ENCODE assay signal across 1 cellular context in the genomic region with DNA sequence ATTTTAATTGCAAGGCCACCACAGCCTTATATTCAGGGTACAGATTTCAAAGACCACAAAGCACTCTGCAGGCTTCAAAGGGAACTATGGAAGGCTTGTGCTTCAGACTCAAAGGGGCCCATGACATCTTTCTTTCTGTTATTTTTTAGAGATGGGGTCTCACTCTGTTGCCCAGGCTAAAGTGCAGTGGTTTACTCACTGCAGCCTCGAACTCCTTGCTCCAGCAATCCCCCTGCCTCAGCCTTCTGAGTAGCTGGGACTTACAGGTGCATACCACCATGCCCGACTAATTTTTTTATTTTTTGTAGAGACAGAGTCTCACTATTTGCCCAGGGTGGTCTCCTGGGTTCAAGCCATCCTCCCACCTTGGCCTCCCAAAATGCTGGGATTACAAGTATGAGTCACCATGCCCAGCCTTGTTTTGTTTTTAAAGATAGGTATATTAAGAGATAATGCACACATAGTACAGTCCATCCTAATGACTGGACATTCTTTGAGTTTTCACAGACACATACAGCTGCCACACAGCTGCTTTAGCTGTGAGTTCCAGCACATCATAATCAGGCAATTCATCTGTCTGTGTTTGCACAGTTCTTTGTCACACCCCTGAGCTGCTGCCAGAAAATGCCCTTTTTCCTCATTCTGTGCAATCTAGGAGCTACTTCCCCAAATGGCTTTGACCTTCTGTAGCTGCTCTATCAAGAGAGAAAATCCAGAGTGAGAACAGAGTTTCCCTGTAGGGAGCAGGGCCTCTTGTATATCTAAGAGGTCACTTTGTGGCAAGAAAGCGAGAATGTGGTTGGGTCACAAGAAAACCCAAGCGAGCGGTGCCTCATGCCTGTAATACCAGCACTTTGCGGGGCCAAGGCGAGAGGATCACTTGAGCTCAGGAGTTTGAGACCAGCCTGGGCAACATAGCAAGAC.
A peak's percentile ranks its signal among the peaks of the same experiment; 100 is the strongest.
TF ChIP-seq lines count a peak whose summit lies in the region.

No MANE protein-coding gene starts in this region.

TF ChIP-seq in K562, 482 proteins besides CTCF, POLR2A, EP300 and RAD21 (continued from another document and continues in another):
- no peak for TF ChIP-seq ZBTB8A (IDR thresholded peaks at IDR 0.05; ENCODE audit: partially characterized antibody)
- TF ChIP-seq, protein P1, sequence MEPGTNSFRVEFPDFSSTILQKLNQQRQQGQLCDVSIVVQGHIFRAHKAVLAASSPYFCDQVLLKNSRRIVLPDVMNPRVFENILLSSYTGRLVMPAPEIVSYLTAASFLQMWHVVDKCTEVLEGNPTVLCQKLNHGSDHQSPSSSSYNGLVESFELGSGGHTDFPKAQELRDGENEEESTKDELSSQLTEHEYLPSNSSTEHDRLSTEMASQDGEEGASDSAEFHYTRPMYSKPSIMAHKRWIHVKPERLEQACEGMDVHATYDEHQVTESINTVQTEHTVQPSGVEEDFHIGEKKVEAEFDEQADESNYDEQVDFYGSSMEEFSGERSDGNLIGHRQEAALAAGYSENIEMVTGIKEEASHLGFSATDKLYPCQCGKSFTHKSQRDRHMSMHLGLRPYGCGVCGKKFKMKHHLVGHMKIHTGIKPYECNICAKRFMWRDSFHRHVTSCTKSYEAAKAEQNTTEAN (CRISPR knock-in tag; IDR thresholded peaks at IDR 0.05): peak; percentile 36; the same call in 1 of the 2 replicates
- TF ChIP-seq FOXA1 (IDR thresholded peaks at IDR 0.05; ENCODE audit: borderline replicate concordance): 0 out of 2 replicates have a peak, but pooled peaks have one; percentile 14
- TF ChIP-seq FOXM1 (IDR thresholded peaks at IDR 0.05; ENCODE audit: low read depth): 0 out of 2 replicates have a peak, but pooled peaks have one; percentile 19
- no peak for TF ChIP-seq FOXM1 (CRISPR knock-in tag; IDR thresholded peaks at IDR 0.05; ENCODE audit: low read depth)
- TF ChIP-seq RCOR1 (IDR thresholded peaks at IDR 0.05; ENCODE audit: borderline replicate concordance in 1 of 2, low read depth in 2 of 2, low read length in 2 of 2): peak; percentile 62 to 82; a peak in 3 of 4 replicates
- TF ChIP-seq, protein P2, sequence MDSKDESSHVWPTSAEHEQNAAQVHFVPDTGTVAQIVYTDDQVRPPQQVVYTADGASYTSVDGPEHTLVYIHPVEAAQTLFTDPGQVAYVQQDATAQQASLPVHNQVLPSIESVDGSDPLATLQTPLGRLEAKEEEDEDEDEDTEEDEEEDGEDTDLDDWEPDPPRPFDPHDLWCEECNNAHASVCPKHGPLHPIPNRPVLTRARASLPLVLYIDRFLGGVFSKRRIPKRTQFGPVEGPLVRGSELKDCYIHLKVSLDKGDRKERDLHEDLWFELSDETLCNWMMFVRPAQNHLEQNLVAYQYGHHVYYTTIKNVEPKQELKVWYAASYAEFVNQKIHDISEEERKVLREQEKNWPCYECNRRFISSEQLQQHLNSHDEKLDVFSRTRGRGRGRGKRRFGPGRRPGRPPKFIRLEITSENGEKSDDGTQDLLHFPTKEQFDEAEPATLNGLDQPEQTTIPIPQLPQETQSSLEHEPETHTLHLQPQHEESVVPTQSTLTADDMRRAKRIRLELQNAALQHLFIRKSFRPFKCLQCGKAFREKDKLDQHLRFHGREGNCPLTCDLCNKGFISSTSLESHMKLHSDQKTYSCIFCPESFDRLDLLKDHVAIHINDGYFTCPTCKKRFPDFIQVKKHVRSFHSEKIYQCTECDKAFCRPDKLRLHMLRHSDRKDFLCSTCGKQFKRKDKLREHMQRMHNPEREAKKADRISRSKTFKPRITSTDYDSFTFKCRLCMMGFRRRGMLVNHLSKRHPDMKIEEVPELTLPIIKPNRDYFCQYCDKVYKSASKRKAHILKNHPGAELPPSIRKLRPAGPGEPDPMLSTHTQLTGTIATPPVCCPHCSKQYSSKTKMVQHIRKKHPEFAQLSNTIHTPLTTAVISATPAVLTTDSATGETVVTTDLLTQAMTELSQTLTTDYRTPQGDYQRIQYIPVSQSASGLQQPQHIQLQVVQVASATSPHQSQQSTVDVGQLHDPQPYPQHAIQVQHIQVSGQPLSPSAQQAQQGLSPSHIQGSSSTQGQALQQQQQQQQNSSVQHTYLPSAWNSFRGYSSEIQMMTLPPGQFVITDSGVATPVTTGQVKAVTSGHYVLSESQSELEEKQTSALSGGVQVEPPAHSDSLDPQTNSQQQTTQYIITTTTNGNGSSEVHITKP (IDR thresholded peaks at IDR 0.05; ENCODE audit: partially characterized antibody): peak; percentile 80
- no peak for TF ChIP-seq KAT7 (CRISPR knock-in tag; IDR thresholded peaks at IDR 0.05; ENCODE audit: borderline replicate concordance)
- no peak for TF ChIP-seq ZNF143 (CRISPR knock-in tag; IDR thresholded peaks at IDR 0.05)
- no peak for TF ChIP-seq RFX5 (IDR thresholded peaks at IDR 0.05; ENCODE audit: low read depth, low read length)
- TF ChIP-seq LCOR (CRISPR knock-in tag; IDR thresholded peaks at IDR 0.05): peak; percentile 55; the same call in 1 of the 2 replicates
- no peak for TF ChIP-seq MLX (CRISPR knock-in tag; conservative IDR thresholded peaks at IDR 0.05)
- TF ChIP-seq ZKSCAN3 (CRISPR knock-in tag; IDR thresholded peaks at IDR 0.05): no peak
- peak; percentile 60; the same call in 1 of the 2 replicates for TF ChIP-seq JUND (IDR thresholded peaks at IDR 0.05; ENCODE audit: borderline replicate concordance, low read depth, low read length)
- peak; percentile 81; the same call in 2 of the 3 replicates for TF ChIP-seq JUND (tag; IDR thresholded peaks at IDR 0.05; ENCODE audit: borderline replicate concordance, low read depth, low read length)
- TF ChIP-seq, protein P3, sequence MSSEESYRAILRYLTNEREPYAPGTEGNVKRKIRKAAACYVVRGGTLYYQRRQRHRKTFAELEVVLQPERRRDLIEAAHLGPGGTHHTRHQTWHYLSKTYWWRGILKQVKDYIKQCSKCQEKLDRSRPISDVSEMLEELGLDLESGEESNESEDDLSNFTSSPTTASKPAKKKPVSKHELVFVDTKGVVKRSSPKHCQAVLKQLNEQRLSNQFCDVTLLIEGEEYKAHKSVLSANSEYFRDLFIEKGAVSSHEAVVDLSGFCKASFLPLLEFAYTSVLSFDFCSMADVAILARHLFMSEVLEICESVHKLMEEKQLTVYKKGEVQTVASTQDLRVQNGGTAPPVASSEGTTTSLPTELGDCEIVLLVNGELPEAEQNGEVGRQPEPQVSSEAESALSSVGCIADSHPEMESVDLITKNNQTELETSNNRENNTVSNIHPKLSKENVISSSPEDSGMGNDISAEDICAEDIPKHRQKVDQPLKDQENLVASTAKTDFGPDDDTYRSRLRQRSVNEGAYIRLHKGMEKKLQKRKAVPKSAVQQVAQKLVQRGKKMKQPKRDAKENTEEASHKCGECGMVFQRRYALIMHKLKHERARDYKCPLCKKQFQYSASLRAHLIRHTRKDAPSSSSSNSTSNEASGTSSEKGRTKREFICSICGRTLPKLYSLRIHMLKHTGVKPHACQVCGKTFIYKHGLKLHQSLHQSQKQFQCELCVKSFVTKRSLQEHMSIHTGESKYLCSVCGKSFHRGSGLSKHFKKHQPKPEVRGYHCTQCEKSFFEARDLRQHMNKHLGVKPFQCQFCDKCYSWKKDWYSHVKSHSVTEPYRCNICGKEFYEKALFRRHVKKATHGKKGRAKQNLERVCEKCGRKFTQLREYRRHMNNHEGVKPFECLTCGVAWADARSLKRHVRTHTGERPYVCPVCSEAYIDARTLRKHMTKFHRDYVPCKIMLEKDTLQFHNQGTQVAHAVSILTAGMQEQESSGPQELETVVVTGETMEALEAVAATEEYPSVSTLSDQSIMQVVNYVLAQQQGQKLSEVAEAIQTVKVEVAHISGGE (CRISPR knock-in tag; IDR thresholded peaks at IDR 0.05): peak in 1 of 3 experiments; percentile 77; a peak in 2 of 6 replicates
- TF ChIP-seq GTF2A2 (tag; IDR thresholded peaks at IDR 0.05): no peak
- peak; percentile 93 for TF ChIP-seq ZNF121 (CRISPR knock-in tag; conservative IDR thresholded peaks at IDR 0.05)
- TF ChIP-seq TEAD4 (IDR thresholded peaks at IDR 0.05; ENCODE audit: low read length): peak; percentile 63; the same call in 1 of the 2 replicates
- TF ChIP-seq TEAD4 (CRISPR knock-in tag; IDR thresholded peaks at IDR 0.05; ENCODE audit: borderline replicate concordance): no peak
- TF ChIP-seq, protein P4, sequence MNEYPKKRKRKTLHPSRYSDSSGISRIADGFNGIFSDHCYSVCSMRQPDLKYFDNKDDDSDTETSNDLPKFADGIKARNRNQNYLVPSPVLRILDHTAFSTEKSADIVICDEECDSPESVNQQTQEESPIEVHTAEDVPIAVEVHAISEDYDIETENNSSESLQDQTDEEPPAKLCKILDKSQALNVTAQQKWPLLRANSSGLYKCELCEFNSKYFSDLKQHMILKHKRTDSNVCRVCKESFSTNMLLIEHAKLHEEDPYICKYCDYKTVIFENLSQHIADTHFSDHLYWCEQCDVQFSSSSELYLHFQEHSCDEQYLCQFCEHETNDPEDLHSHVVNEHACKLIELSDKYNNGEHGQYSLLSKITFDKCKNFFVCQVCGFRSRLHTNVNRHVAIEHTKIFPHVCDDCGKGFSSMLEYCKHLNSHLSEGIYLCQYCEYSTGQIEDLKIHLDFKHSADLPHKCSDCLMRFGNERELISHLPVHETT (CRISPR knock-in tag; conservative IDR thresholded peaks at IDR 0.05 in 1 of 2, IDR thresholded peaks at IDR 0.05 in 1 of 2): 0 out of 4 replicates have a peak, but pooled peaks of 1 of the 2 experiments have one; percentile 21
- peak; percentile 63; the same call in 1 of the 2 replicates for TF ChIP-seq ATF7 (IDR thresholded peaks at IDR 0.05)
- TF ChIP-seq ZNF318 (IDR thresholded peaks at IDR 0.05; ENCODE audit: borderline replicate concordance in 1 of 2, low read depth in 1 of 2): peak in 1 of 2 experiments; percentile 43; a peak in 1 of 4 replicates
- TF ChIP-seq, protein P5, sequence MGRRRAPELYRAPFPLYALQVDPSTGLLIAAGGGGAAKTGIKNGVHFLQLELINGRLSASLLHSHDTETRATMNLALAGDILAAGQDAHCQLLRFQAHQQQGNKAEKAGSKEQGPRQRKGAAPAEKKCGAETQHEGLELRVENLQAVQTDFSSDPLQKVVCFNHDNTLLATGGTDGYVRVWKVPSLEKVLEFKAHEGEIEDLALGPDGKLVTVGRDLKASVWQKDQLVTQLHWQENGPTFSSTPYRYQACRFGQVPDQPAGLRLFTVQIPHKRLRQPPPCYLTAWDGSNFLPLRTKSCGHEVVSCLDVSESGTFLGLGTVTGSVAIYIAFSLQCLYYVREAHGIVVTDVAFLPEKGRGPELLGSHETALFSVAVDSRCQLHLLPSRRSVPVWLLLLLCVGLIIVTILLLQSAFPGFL (CRISPR knock-in tag; IDR thresholded peaks at IDR 0.05): no peak
- 0 out of 2 replicates have a peak, but pooled peaks have one; percentile 31 for TF ChIP-seq PYGO2 (tag; IDR thresholded peaks at IDR 0.05)
- no peak for TF ChIP-seq ZNF274 (IDR thresholded peaks at IDR 0.05; ENCODE audit: borderline replicate concordance, low read depth, low read length)
- peak; percentile 50 for TF ChIP-seq NFE2 (IDR thresholded peaks at IDR 0.05; ENCODE audit: low read depth)
- no peak for TF ChIP-seq PHF21A (IDR thresholded peaks at IDR 0.05; ENCODE audit: borderline replicate concordance, low read depth)
- peak; percentile 42; a peak in 2 of 4 replicates for TF ChIP-seq NRF1 (conservative IDR thresholded peaks at IDR 0.05 in 1 of 2, IDR thresholded peaks at IDR 0.05 in 1 of 2)
- TF ChIP-seq FIP1L1 (IDR thresholded peaks at IDR 0.05; ENCODE audit: low read depth, low read length, poor library complexity, severe bottlenecking): no peak
- TF ChIP-seq ZNF717 (CRISPR knock-in tag; IDR thresholded peaks at IDR 0.05): no peak
- no peak for TF ChIP-seq TGIF2 (CRISPR knock-in tag; IDR thresholded peaks at IDR 0.05)
- TF ChIP-seq SRF (CRISPR knock-in tag; IDR thresholded peaks at IDR 0.05): peak in 1 of 2 experiments; percentile 64; a peak in 1 of 4 replicates
